Comparison of ENCODE assay signal across 8 cellular contexts in genomic region chr6:37257320-37257633, GRCh38.
A peak's percentile ranks its signal among the peaks of the same experiment; 100 is the strongest.
DNase-seq lines count a peak whose midpoint lies in the region; ATAC-seq and TF ChIP-seq lines count a peak whose summit lies in the region.

No MANE protein-coding gene starts in this region.

- peaks cover 8 to 20% of the 10 kb centered on the region in 2 donors for H3K4me1 ChIP-seq in muscle layer of duodenum (ENCODE audit: control insufficient read depth in 1 of 2, insufficient read depth in 2 of 2, low read length in 2 of 2)

- H3K9me3 ChIP-seq in muscle layer of duodenum (ENCODE audit: control insufficient read depth in 1 of 2, low read length in 2 of 2) = no peaks in the 10 kb centered on the region

- TF ChIP-seq CTCF in AG09309 (IDR thresholded peaks at IDR 0.05; ENCODE audit: control insufficient read depth, insufficient read depth, low read depth, low read length, missing control alignments) (no peak), LNCaP clone FGC (IDR thresholded peaks at IDR 0.05; ENCODE audit: control insufficient read depth, extremely low read depth, insufficient read depth) (no peak), coronary artery (IDR thresholded peaks at IDR 0.05) (no peak)

- no peaks in the 10 kb centered on the region for H3K27me3 ChIP-seq in muscle layer of duodenum (ENCODE audit: low read depth, low read length)

- no peaks in the 10 kb centered on the region for H3K36me3 ChIP-seq in muscle layer of duodenum (ENCODE audit: control insufficient read depth in 1 of 2, insufficient read depth in 2 of 2, low read length in 2 of 2)

- DNase-seq in AG09309 (ENCODE audit: low read depth) = no peak
- no peak for DNase-seq in LNCaP clone FGC (ENCODE audit: low read depth)
- no peak for DNase-seq in coronary artery (ENCODE audit: low spot score)
- no peak for DNase-seq in NCI-H2196 (lab: John Stamatoyannopoulos, UW; ENCODE audit: unreplicated experiment)
- DNase-seq in NCI-H526 treated with DMSO at 0.1 percent for 48 hours (lab: John Stamatoyannopoulos, UW) = no peak

- peak overlapping the region in 1 of 2 donors; percentile 81 for H3K27ac ChIP-seq in coronary artery
- H3K27ac ChIP-seq in muscle layer of duodenum (ENCODE audit: low read length) = no peak overlapping the region

- H3K4me3 ChIP-seq in AG09309 (ENCODE audit: control insufficient read depth, low read depth, low read length) (peak overlapping the region; percentile 100), LNCaP clone FGC (ENCODE audit: low read depth, low read length) (peak overlapping the region; percentile 96), coronary artery (peak overlapping the region; percentile 91), muscle layer of duodenum (ENCODE audit: low read depth in 1 of 2, low read length in 2 of 2) (peak overlapping the region; percentile 94 to 95)

- no peak for ATAC-seq in GM18505 (IDR thresholded peaks at IDR 0.05; ENCODE audit: unreplicated experiment)
- ATAC-seq in HG02759 (IDR thresholded peaks at IDR 0.05; ENCODE audit: unreplicated experiment) = no peak

- no peak for TF ChIP-seq POLR2A in GM18505 (IDR thresholded peaks at IDR 0.05; ENCODE audit: borderline replicate concordance, extremely low read depth, insufficient read depth, insufficient read length)
